1 cellular context compared by ENCODE assay signal in the genomic region with DNA sequence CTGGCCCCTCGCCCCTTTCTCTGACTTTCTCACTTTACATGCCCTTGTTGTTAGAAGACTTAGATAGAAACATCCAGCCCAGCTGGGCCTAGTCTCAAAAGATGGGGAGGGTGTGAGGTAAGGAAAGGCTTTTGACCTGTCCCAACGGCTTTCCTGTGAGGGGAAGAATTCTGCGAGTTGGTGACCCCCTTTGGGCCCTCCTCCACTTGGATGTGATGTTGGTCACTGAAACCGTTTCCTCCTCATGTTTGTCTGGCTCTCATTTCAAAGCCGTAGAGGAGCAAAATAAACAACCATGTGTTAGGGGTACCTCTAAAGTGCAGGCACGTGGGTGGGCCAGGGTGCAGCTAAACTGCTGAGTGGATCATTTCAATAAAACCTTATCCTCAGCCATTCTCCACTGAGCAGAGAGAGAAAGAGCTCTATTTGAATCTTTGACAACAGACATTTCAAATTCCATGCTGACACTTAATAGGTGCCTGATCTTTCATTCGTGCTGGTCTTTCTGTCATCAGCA.
TF ChIP-seq lines count a peak whose summit lies in the region.

No MANE protein-coding gene starts in this region.

TF ChIP-seq in SK-N-SH treated with all-trans-retinoic acid at 6 μM for 48 hours, 23 proteins besides CTCF, POLR2A, EP300 and RAD21 (continued from another document):
- TF ChIP-seq, protein P1, sequence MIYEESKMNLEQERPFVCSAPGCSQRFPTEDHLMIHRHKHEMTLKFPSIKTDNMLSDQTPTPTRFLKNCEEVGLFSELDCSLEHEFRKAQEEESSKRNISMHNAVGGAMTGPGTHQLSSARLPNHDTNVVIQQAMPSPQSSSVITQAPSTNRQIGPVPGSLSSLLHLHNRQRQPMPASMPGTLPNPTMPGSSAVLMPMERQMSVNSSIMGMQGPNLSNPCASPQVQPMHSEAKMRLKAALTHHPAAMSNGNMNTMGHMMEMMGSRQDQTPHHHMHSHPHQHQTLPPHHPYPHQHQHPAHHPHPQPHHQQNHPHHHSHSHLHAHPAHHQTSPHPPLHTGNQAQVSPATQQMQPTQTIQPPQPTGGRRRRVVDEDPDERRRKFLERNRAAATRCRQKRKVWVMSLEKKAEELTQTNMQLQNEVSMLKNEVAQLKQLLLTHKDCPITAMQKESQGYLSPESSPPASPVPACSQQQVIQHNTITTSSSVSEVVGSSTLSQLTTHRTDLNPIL (CRISPR knock-in tag; IDR thresholded peaks at IDR 0.05; ENCODE audit: low read depth): no peak
- TF ChIP-seq ARNTL (CRISPR knock-in tag; IDR thresholded peaks at IDR 0.05; ENCODE audit: borderline replicate concordance, low read depth) (no peak), ZFP3 (CRISPR knock-in tag; IDR thresholded peaks at IDR 0.05) (no peak), ZNF70 (CRISPR knock-in tag; IDR thresholded peaks at IDR 0.05) (no peak)
TF ChIP-seq in SK-N-SH treated with all-trans-retinoic acid at 6 μM for 48 hours: peak in this region for 0.
